Comparison of ENCODE assay signal across 8 cellular contexts in the genomic region with DNA sequence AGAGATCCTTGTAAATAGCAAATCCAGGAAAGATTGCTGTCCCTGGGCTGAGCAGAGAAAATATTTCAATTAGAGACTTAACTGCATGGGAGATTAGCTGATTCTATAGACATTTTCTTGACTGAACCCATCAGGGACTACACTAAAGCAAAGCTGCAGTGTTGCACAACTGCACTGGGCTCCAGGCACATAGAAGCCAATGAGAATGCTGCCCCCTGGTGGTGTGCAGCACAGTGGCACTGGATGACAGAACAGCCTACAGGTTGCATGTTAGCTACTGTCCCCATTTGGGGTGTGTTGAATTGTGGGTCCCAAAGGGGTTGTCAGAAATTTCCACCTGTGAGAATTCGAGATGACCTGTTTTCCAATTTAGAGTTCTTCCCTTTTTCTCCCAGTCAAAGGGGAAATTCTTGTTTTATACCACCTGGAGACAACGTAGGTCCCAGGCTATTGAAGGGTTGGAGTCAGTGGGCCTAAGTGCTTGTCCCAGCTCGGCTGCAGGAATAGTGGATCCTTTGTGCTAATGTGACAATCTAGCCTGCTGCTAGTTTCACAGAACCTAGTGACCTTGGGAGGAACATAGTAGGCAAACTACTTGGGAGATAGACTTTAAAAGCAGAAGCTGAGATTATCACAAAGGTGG.
A peak's percentile ranks its signal among the peaks of the same experiment; 100 is the strongest.
DNase-seq lines count a peak whose midpoint lies in the region; TF ChIP-seq lines count a peak whose summit lies in the region.

No MANE protein-coding gene starts in this region.

- TF ChIP-seq CTCF in GM12872 (IDR thresholded peaks at IDR 0.05; ENCODE audit: insufficient read depth, low read depth, low read length) (peak; percentile 94), WERI-Rb-1 (IDR thresholded peaks at IDR 0.05; ENCODE audit: low read depth, low read length) (peak; percentile 96), dorsolateral prefrontal cortex (IDR thresholded peaks at IDR 0.05 in 54 of 56, conservative IDR thresholded peaks at IDR 0.05 in 2 of 56; ENCODE audit: low read depth in 1 of 56, partially characterized antibody in 56 of 56) (peak; percentile 63 to 95 (median 83)), stomach (IDR thresholded peaks at IDR 0.05) (peak in 5 of 7 experiments; percentile 59 to 81 (median 79))

- no peak overlapping the region for H3K9ac ChIP-seq in mesendoderm (ENCODE audit: low read length)

- H2BK15ac ChIP-seq in mesendoderm (replicated peaks; ENCODE audit: low read depth), result no peak overlapping the region

- H3K18ac ChIP-seq in mesendoderm (ENCODE audit: low read length), result no peak overlapping the region

- H3K27me3 ChIP-seq in WERI-Rb-1 (ENCODE audit: insufficient read depth, low read depth, severe bottlenecking) (peaks cover 8% of the 10 kb centered on the region), dorsolateral prefrontal cortex (peaks cover 0 to 4% (median 0%) of the 10 kb centered on the region in 45 donors), mesendoderm (ENCODE audit: insufficient read depth, low read length, poor library complexity) (no peaks in the 10 kb centered on the region), stomach (peaks cover 0 to 15% (median 0%) of the 10 kb centered on the region in 3 donors)

- no peak for TF ChIP-seq EP300 in stomach (IDR thresholded peaks at IDR 0.05)

- H2AK5ac ChIP-seq in mesendoderm (ENCODE audit: low read length), result no peak overlapping the region

- no peaks in the 10 kb centered on the region for H3K79me1 ChIP-seq in mesendoderm (ENCODE audit: low read length)

- no peak overlapping the region for H2BK5ac ChIP-seq in mesendoderm (ENCODE audit: low read length)

- H3K9me3 ChIP-seq in WERI-Rb-1 (ENCODE audit: severe bottlenecking) (no peaks in the 10 kb centered on the region), stomach (no peaks in the 10 kb centered on the region)

- no CpG with 5 or more reads among the region's 3 CpGs for WGBS in mesendoderm (ENCODE audit: extremely low coverage, insufficient coverage, low lambda C conversion rate)
- WGBS in stomach, 5 donors, result 36 to 54% (median 51%) methylated on average over 3 of the region's 3 CpGs

- TF ChIP-seq POLR2A in stomach (IDR thresholded peaks at IDR 0.05), result no peak

- H4K8ac ChIP-seq in mesendoderm (ENCODE audit: low read depth, low read length), result no peak overlapping the region

- H3K79me2 ChIP-seq in mesendoderm (ENCODE audit: control insufficient read depth, insufficient read depth, low read length), result no peaks in the 10 kb centered on the region

- H3K27ac ChIP-seq in WERI-Rb-1 (no peak overlapping the region), dorsolateral prefrontal cortex (no peak overlapping the region), mesendoderm (ENCODE audit: low read depth, low read length) (no peak overlapping the region), stomach (no peak overlapping the region)

- H4K5ac ChIP-seq in mesendoderm (ENCODE audit: low read length), result no peak overlapping the region

- H3K56ac ChIP-seq in mesendoderm (ENCODE audit: low read length), result no peak overlapping the region

- no peak overlapping the region for H3K4ac ChIP-seq in mesendoderm (ENCODE audit: low read depth, low read length)

- H3K4me3 ChIP-seq in WERI-Rb-1 (ENCODE audit: low read depth, low read length) (no peak overlapping the region), dorsolateral prefrontal cortex (no peak overlapping the region), mesendoderm (ENCODE audit: low read length) (no peak overlapping the region), stomach (no peak overlapping the region)

- H3K4me1 ChIP-seq in mesendoderm (ENCODE audit: control insufficient read depth, low read depth, low read length) (no peaks in the 10 kb centered on the region), stomach (no peaks in the 10 kb centered on the region)

- intact Hi-C loops in dorsolateral prefrontal cortex (cut with DNase I), result loop anchor here in 1 of 2 donors (5.0 kb wide), 1 partner anchor 257 kb away; no protein-coding TSS in a partner anchor
- intact Hi-C loops in stomach (cut with DNase I; ENCODE audit: low total_unique reads), result no loop called here

- no peak overlapping the region for H2BK120ac ChIP-seq in mesendoderm (ENCODE audit: low read depth, low read length)

- no peaks in the 10 kb centered on the region for H3K36me3 ChIP-seq in WERI-Rb-1
- H3K36me3 ChIP-seq in mesendoderm (ENCODE audit: control insufficient read depth, insufficient read depth, low read length), result no peaks in the 10 kb centered on the region
- no peaks in the 10 kb centered on the region for H3K36me3 ChIP-seq in stomach

- H3K4me2 ChIP-seq in mesendoderm (ENCODE audit: low read length), result no peak overlapping the region

- no peak overlapping the region for H3K23ac ChIP-seq in mesendoderm (ENCODE audit: low read length)

- DNase-seq in 8988T, result peak; percentile 63
- DNase-seq in NCI-H1930 (lab: John Stamatoyannopoulos, UW), result peak; percentile 47 to 72
- peak; percentile 74 for DNase-seq in WERI-Rb-1
- DNase-seq in dorsolateral prefrontal cortex, result peak in 9 of 10 donors; percentile 46 to 83 (median 75)
- peak; percentile 81 for DNase-seq in mesendoderm
- peak; percentile 80 for DNase-seq in stomach
- DNase-seq in activated gamma-delta T cell (lab: John Stamatoyannopoulos, UW), result no peak
